10 cellular contexts compared by ENCODE assay signal in the genomic region with DNA sequence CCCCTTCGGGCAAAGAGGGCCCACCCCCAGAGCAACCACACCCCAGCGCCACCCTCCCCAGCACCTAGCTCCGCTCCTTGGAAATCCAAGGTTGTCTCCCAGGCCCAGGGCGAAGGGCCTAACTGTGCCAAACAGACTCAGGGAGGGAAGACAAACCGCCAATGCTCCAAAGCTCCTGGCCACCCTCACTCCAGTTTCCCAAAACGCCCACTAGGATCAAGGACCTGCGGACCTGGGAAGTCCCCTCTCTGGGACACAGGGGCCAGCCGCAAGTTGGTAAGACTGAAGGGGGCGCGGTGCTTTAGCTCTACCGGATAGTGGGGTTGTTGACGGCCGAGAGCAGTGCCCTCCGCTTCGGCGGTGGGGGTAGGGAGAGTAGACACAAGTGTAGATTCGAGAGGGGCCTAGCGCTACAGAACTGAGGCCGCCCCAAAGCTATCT. TPM values are rescaled to one million over a fixed set of nuclear protein-coding genes. Genes with fewer than 3 reads are reported as not detected.
DNase-seq lines count a peak whose midpoint lies in the region; ATAC-seq, FAIRE-seq and TF ChIP-seq lines count a peak whose summit lies in the region.
"Had no signal": no experiment of that assay in that cellular context is flagged by ENCODE, and none has a peak within 500 bp of the region (broad histone marks: within the 10 kb centered on the region; RNA-seq: fewer than 3 reads in every experiment).

No MANE protein-coding gene starts in this region.

- no peaks in the 10 kb centered on the region for H3K79me1 ChIP-seq in IMR-90 (ENCODE audit: low read depth in 1 of 2, low read length in 2 of 2)
- H3K79me1 ChIP-seq in H1 (ENCODE audit: low read depth, low read length): no peaks in the 10 kb centered on the region; the same call in none of the 2 replicates

- no peak for TF ChIP-seq EP300 in H1 (IDR thresholded peaks at IDR 0.05; ENCODE audit: borderline replicate concordance in 1 of 2, low read depth in 2 of 2, low read length in 2 of 2)

- H2BK15ac ChIP-seq in IMR-90 (ENCODE audit: low read depth, low read length): no peak overlapping the region
- no peak overlapping the region for H2BK15ac ChIP-seq in H1 (ENCODE audit: low read length)

- H4K91ac ChIP-seq in IMR-90 (ENCODE audit: insufficient read depth, low read depth, low read length) (no peak overlapping the region), H1 (replicated peaks; ENCODE audit: insufficient read length, low read length) (no peak overlapping the region)

- H3K18ac ChIP-seq in IMR-90 (ENCODE audit: low read depth, low read length): no peak overlapping the region
- peak overlapping the region; percentile 64; the same call in 1 of the 2 replicates for H3K18ac ChIP-seq in H1 (ENCODE audit: extremely low read depth, low read length)

- no peak overlapping the region; the same call in none of the 2 replicates for H2BK12ac ChIP-seq in H1 (ENCODE audit: low read depth, low read length)

- H2BK120ac ChIP-seq in IMR-90 (ENCODE audit: low read depth, low read length) (no peak overlapping the region), H1 (replicated peaks; ENCODE audit: low read depth, low read length) (no peak overlapping the region)

- peaks cover 0 to 7% of the 10 kb centered on the region in 2 experiments; a peak in 1 of 4 replicates for H3K79me2 ChIP-seq in H1 (ENCODE audit: control insufficient read depth in 1 of 2, insufficient read depth in 2 of 2, low read length in 2 of 2)

- intact Hi-C loops in IMR-90 (cut with micrococcal nuclease): no loop called here
- intact Hi-C loops in mucosa of descending colon (cut with DNase I, micrococcal nuclease): no loop called here

- TF ChIP-seq CTCF in 22Rv1 (IDR thresholded peaks at IDR 0.05) (no peak), IMR-90 (conservative IDR thresholded peaks at IDR 0.05; ENCODE audit: low read depth, low read length) (no peak), H1 (IDR thresholded peaks at IDR 0.05; ENCODE audit: control extremely low read depth in 1 of 3, insufficient read depth in 1 of 3, low read depth in 1 of 3, low read length in 3 of 3) (peak; percentile 34 to 40 (median 34)), mucosa of descending colon (IDR thresholded peaks at IDR 0.05) (no peak)

- H2AK5ac ChIP-seq in IMR-90 (ENCODE audit: low read depth, low read length) (no peak overlapping the region), H1 (ENCODE audit: low read depth, low read length) (no peak overlapping the region)

- WGBS in IMR-90 (ENCODE audit: extremely low coverage in 2 of 2, insufficient read length in 1 of 2), 2 experiments: no CpG with 5 or more reads among the region's 19 CpGs
- whole genome bisulfite sequencing in H1 (ENCODE audit: extremely low coverage in 1 of 2, insufficient coverage in 1 of 2, insufficient read length in 1 of 2, insufficient replicate concordance in 2 of 2, low coverage in 1 of 2, low lambda C conversion rate in 2 of 2, missing lambda C conversion rate in 1 of 2), 2 experiments: 13% methylated on average over 19 of the region's 19 CpGs; no CpG with 5 or more reads in 1 of the 2 experiments

- H2AFZ ChIP-seq in IMR-90 (replicated peaks; ENCODE audit: low read length, poor library complexity) (peak overlapping the region; percentile 88), H1 (ENCODE audit: low read length) (peak overlapping the region; percentile 95)

- H3K9me3 ChIP-seq in IMR-90 (ENCODE audit: control insufficient read depth, insufficient read depth, low read length): no peaks in the 10 kb centered on the region
- no peaks in the 10 kb centered on the region for H3K9me3 ChIP-seq in H1 (ENCODE audit: insufficient read depth in 2 of 2, low read depth in 1 of 2, low read length in 1 of 2)
- H3K9me3 ChIP-seq in mucosa of descending colon: no peaks in the 10 kb centered on the region

- in situ Hi-C loops in IMR-90 (cut with MboI; ENCODE audit: low sequenced_read_pairs): no loop called here

- H4K20me1 ChIP-seq in IMR-90 (ENCODE audit: insufficient read depth, low read length) (no peaks in the 10 kb centered on the region), H1 (replicated peaks in 1 of 2; ENCODE audit: control insufficient read depth in 1 of 2, insufficient read depth in 2 of 2, low read length in 2 of 2) (peaks cover 0 to 7% of the 10 kb centered on the region in 2 experiments)

- no peak overlapping the region for H3K56ac ChIP-seq in IMR-90 (ENCODE audit: extremely low read depth, insufficient read depth, low read length)
- H3K56ac ChIP-seq in H1 (replicated peaks; ENCODE audit: insufficient read length, low read depth, low read length): no peak overlapping the region

- no peak for DNase-seq in IMR-90
- peak in 1 of 2 experiments; percentile 79 for DNase-seq in H1 (ENCODE audit: low read depth in 1 of 2, low spot score in 2 of 2)
- DNase-seq in mucosa of descending colon: peak; percentile 58 to 74 (median 64)
- no peak for DNase-seq in NCI-H1105 (lab: John Stamatoyannopoulos, UW)
- no peak for DNase-seq in MV-4-11 (lab: John Stamatoyannopoulos, UW)
- no peak for DNase-seq in HUDEP-2 (lab: John Stamatoyannopoulos, UW; ENCODE audit: unreplicated experiment in 76 of 76)
- DNase-seq: KG1 had no signal

- H3K4me2 ChIP-seq in IMR-90 (ENCODE audit: low read depth, low read length): no peak overlapping the region
- peak overlapping the region; percentile 88 to 91 for H3K4me2 ChIP-seq in H1 (ENCODE audit: insufficient read depth in 1 of 2, low read depth in 2 of 2, low read length in 2 of 2)

- ATAC-seq in IMR-90 (ENCODE audit: low read depth) (no peak), mucosa of descending colon (peak; percentile 45), HG03342 (IDR thresholded peaks at IDR 0.05; ENCODE audit: unreplicated experiment) (no peak)

- no peaks in the 10 kb centered on the region for H3K36me3 ChIP-seq in IMR-90 (ENCODE audit: control insufficient read depth, insufficient read depth, low read length)
- H3K36me3 ChIP-seq in H1 (ENCODE audit: control insufficient read depth in 2 of 4, insufficient read depth in 4 of 4, low read length in 3 of 4): no peaks in the 10 kb centered on the region; a peak in 1 of 8 replicates
- H3K36me3 ChIP-seq in mucosa of descending colon (ENCODE audit: low read depth): no peaks in the 10 kb centered on the region

- H4K5ac ChIP-seq in IMR-90 (ENCODE audit: low read depth, low read length): no peak overlapping the region
- no peak overlapping the region for H4K5ac ChIP-seq in H1 (ENCODE audit: insufficient read length, low read depth, low read length)

- H2BK20ac ChIP-seq in IMR-90 (ENCODE audit: low read depth, low read length) (no peak overlapping the region), H1 (ENCODE audit: low read length) (no peak overlapping the region)

- H3K4ac ChIP-seq in IMR-90 (ENCODE audit: low read depth, low read length): no peak overlapping the region
- no peak overlapping the region for H3K4ac ChIP-seq in H1 (replicated peaks; ENCODE audit: insufficient read length, low read depth, low read length)

- TF ChIP-seq POLR2A in IMR-90 (IDR thresholded peaks at IDR 0.05; ENCODE audit: low read depth, low read length) (no peak), H1 (IDR thresholded peaks at IDR 0.05; ENCODE audit: control extremely low read depth in 1 of 2, low read depth in 2 of 2, low read length in 2 of 2) (no peak)

- CTCF ChIA-PET in IMR-90 (lab: Yijun Ruan, JAX) (no interaction called here), H1 (lab: Charles Lee; ENCODE audit: partially characterized antibody) (interaction anchor here (0.6 to 11.7 kb wide), 9 partner anchors 10 to 506 kb away, joined by 3 to 254 read pairs (median 4); partner anchors contain the start of gene UTP25)

- H3K27ac ChIP-seq in 22Rv1 (peak overlapping the region; percentile 80), IMR-90 (ENCODE audit: insufficient read depth, low read length) (no peak overlapping the region), H1 (ENCODE audit: low read depth, low read length) (peak overlapping the region; percentile 62; the same call in 1 of the 2 replicates)

- H4K8ac ChIP-seq in IMR-90 (ENCODE audit: low read depth in 2 of 2, low read length in 2 of 2) (no peak overlapping the region; a peak in 1 of 4 replicates), H1 (ENCODE audit: extremely low read depth, insufficient read depth, low read length) (no peak overlapping the region; the same call in 1 of the 2 replicates)

- H2AK9ac ChIP-seq in IMR-90 (replicated peaks; ENCODE audit: low read depth, low read length, poor library complexity): no peak overlapping the region

- H3K9me1 ChIP-seq in IMR-90 (ENCODE audit: insufficient read depth, low read length): peaks cover 3% of the 10 kb centered on the region; the same call in 1 of the 2 replicates

- H3K27me3 ChIP-seq in IMR-90 (ENCODE audit: control insufficient read depth, insufficient read depth, low read length) (peaks cover 2% of the 10 kb centered on the region), H1 (replicated peaks in 1 of 4; ENCODE audit: control insufficient read depth in 3 of 4, extremely low read depth in 1 of 4, insufficient read depth in 3 of 4, low read length in 3 of 4) (no peaks in the 10 kb centered on the region)

- H2BK5ac ChIP-seq in IMR-90 (ENCODE audit: low read depth, low read length, poor library complexity, severe bottlenecking) (no peak overlapping the region), H1 (ENCODE audit: low read depth, low read length) (0 out of 2 replicates have a peak overlapping the region, but pooled peaks have one; percentile 85)

- dilution Hi-C loops in IMR-90 (cut with HindIII; ENCODE audit: low sequenced_read_pairs, unreplicated experiment): loop anchor here (25.0 kb wide), 1 partner anchor 182 kb away; no protein-coding TSS in a partner anchor

- H3K9ac ChIP-seq in IMR-90 (ENCODE audit: low read depth, low read length) (no peak overlapping the region), H1 (replicated peaks in 1 of 4; ENCODE audit: extremely low read depth in 1 of 4, low read depth in 3 of 4, low read length in 3 of 4) (peak overlapping the region in 3 of 4 experiments; percentile 71 to 82 (median 75); a peak in 5 of 7 replicates)

- TF ChIP-seq RAD21 in IMR-90 (IDR thresholded peaks at IDR 0.05; ENCODE audit: low read length): no peak
- TF ChIP-seq RAD21 in H1 (IDR thresholded peaks at IDR 0.05 in 1 of 2, conservative IDR thresholded peaks at IDR 0.05 in 1 of 2; ENCODE audit: low read depth in 2 of 2, low read length in 2 of 2): peak in 1 of 2 experiments; percentile 34; a peak in 1 of 4 replicates

- H3K4me1 ChIP-seq in IMR-90 (ENCODE audit: control insufficient read depth, insufficient read depth, low read length): peaks cover 5% of the 10 kb centered on the region; the same call in 1 of the 2 replicates
- H3K4me1 ChIP-seq in H1 (replicated peaks in 1 of 4; ENCODE audit: control insufficient read depth in 3 of 4, insufficient read depth in 4 of 4, low read length in 3 of 4): peaks cover 0 to 7% (median 0%) of the 10 kb centered on the region in 4 experiments; a peak in 4 of 7 replicates
- no peaks in the 10 kb centered on the region for H3K4me1 ChIP-seq in mucosa of descending colon (ENCODE audit: low read depth)

- POLR2A ChIA-PET in IMR-90 (lab: Charles Lee; ENCODE audit: unreplicated experiment): no interaction called here
- POLR2A ChIA-PET in H1 (lab: Charles Lee; ENCODE audit: partially characterized antibody): interaction anchor here (1.1 to 2.6 kb wide), 6 partner anchors 9 to 568 kb away, joined by 3 to 11 read pairs (median 5); partner anchors contain the start of gene C1orf74

- peaks cover 12% of the 10 kb centered on the region; the same call in 1 of the 2 replicates for H3K23me2 ChIP-seq in H1 (ENCODE audit: low read depth, low read length)

- H3K14ac ChIP-seq in IMR-90 (replicated peaks; ENCODE audit: low read depth, low read length): no peak overlapping the region
- no peak overlapping the region for H3K14ac ChIP-seq in H1 (ENCODE audit: insufficient read length)

- no TSS peak for BruUV-seq in IMR-90 (replicated peaks; lab: Mats Ljungman, UMichigan)

- H3K4me3 ChIP-seq in IMR-90 (ENCODE audit: insufficient read depth, low read depth, low read length) (no peak overlapping the region; the same call in 1 of the 2 replicates), H1 (ENCODE audit: extremely low read depth in 1 of 4, insufficient read depth in 2 of 4, low read depth in 3 of 4, low read length in 4 of 4) (peak overlapping the region; percentile 73 to 91 (median 80)), mucosa of descending colon (peak overlapping the region; percentile 62)

- H3K23ac ChIP-seq in IMR-90 (ENCODE audit: low read depth, low read length): no peak overlapping the region
- H3K23ac ChIP-seq in H1 (ENCODE audit: insufficient read length): no peak overlapping the region

- no peak for FAIRE-seq in H1 (lab: Jason Lieb, UNC)

RNA-seq across cellular contexts. Expression of gene IRF6, which starts 0.6 kb away (rescaled TPM):
- total RNA-seq in IMR-90 (2012; rRNA removed) (1.9 and 2.9 TPM in 2 replicates), mucosa of descending colon (100 to 1,000 TPM in 1 of 3 donors, 10 to 100 TPM in 2; 42.9 to 115 (median 96.9) TPM)
- polyA plus RNA-seq in IMR-90 (2012; rRNA removed) (1.2 and 1.7 TPM in 2 replicates), H1 (2011; rRNA removed) (8.1 and 9.6 TPM in 2 replicates)
- 1.0 and 1.2 TPM in 2 replicates for polyA plus RNA-seq in IMR-90 (2012; cell fraction: cytosol; rRNA removed)
- polyA plus RNA-seq in IMR-90 (2012; cell fraction: nucleus; rRNA removed; ENCODE audit: low replicate concordance): 1.2 and 1.3 TPM in 2 replicates
- total RNA-seq in H1 (2021; fragmentation: NEBNext Ultra II Directional; extraction: Animal tissue kit (Norgen Biotek cat#: 25700)): 13.3 and 13.4 TPM in 2 replicates
- polyA plus RNA-seq in H1 (2011; cell fraction: cytosol; rRNA removed): 9.9 TPM
- polyA plus RNA-seq in H1 (2011; cell fraction: nucleus; rRNA removed): 16.5 TPM
- 7.6 to 9.8 TPM (median 8.3 TPM) in 4 replicates for polyA plus RNA-seq in H1 (2012, experiment 1 of 2)
- polyA plus RNA-seq in H1 (2012, experiment 2 of 2): 4.6 TPM
- polyA plus RNA-seq in H1 (2013, experiment 1 of 2): 3.9 TPM
- 3.2 TPM for polyA plus RNA-seq in H1 (2013, experiment 2 of 2)
- polyA minus RNA-seq in H1 (2011; rRNA and poly(A)+ RNA removed): 30.6 and 32.9 TPM in 2 replicates
- polyA minus RNA-seq in H1 (2011; cell fraction: cytosol; rRNA and poly(A)+ RNA removed): 8.9 TPM
- 13.4 TPM for polyA minus RNA-seq in H1 (2011; cell fraction: nucleus; rRNA and poly(A)+ RNA removed)
- total RNA-seq: Daoy had no signal

RNA-seq across cellular contexts. Expression of gene C1orf74, which starts 21.0 kb away (rescaled TPM):
- total RNA-seq in IMR-90 (2012; rRNA removed): 4.2 and 4.3 TPM in 2 replicates
- 0.79 and 1.1 TPM in 2 replicates for polyA plus RNA-seq in IMR-90 (2012; rRNA removed)
- polyA plus RNA-seq in IMR-90 (2012; cell fraction: cytosol; rRNA removed): 0.37 and 0.40 TPM in 2 replicates
- 0.30 and 0.46 TPM in 2 replicates for polyA plus RNA-seq in IMR-90 (2012; cell fraction: nucleus; rRNA removed; ENCODE audit: low replicate concordance)
- 3.9 and 4.1 TPM in 2 replicates for total RNA-seq in H1 (2021; fragmentation: NEBNext Ultra II Directional; extraction: Animal tissue kit (Norgen Biotek cat#: 25700))
- polyA plus RNA-seq in H1 (2011; rRNA removed): 2.6 and 3.1 TPM in 2 replicates
- 3.4 TPM for polyA plus RNA-seq in H1 (2011; cell fraction: cytosol; rRNA removed)
- 2.8 TPM for polyA plus RNA-seq in H1 (2011; cell fraction: nucleus; rRNA removed)
- polyA plus RNA-seq in H1 (2012, experiment 1 of 2): 3.1 to 3.5 TPM (median 3.4 TPM) in 4 replicates
- 2.6 TPM for polyA plus RNA-seq in H1 (2012, experiment 2 of 2)
- 2.6 TPM for polyA plus RNA-seq in H1 (2013, experiment 1 of 2)
- polyA plus RNA-seq in H1 (2013, experiment 2 of 2): 2.8 TPM
- 8.3 and 8.6 TPM in 2 replicates for polyA minus RNA-seq in H1 (2011; rRNA and poly(A)+ RNA removed)
- polyA minus RNA-seq in H1 (2011; cell fraction: cytosol; rRNA and poly(A)+ RNA removed): 3.3 TPM
- polyA minus RNA-seq in H1 (2011; cell fraction: nucleus; rRNA and poly(A)+ RNA removed): 6.5 TPM
- 1 to 10 TPM; 1.9 to 3.4 (median 2.7) TPM for total RNA-seq in mucosa of descending colon

RNA-seq across cellular contexts. Expression of gene UTP25, which starts 22.4 kb away (rescaled TPM):
- 17.2 and 17.4 TPM in 2 replicates for total RNA-seq in IMR-90 (2012; rRNA removed)
- polyA plus RNA-seq in IMR-90 (2012; rRNA removed): 6.9 and 7.1 TPM in 2 replicates
- polyA plus RNA-seq in IMR-90 (2012; cell fraction: cytosol; rRNA removed): 1.6 and 1.8 TPM in 2 replicates
- 3.3 and 10.9 TPM in 2 replicates for polyA plus RNA-seq in IMR-90 (2012; cell fraction: nucleus; rRNA removed; ENCODE audit: low replicate concordance)
- total RNA-seq in H1 (2021; fragmentation: NEBNext Ultra II Directional; extraction: Animal tissue kit (Norgen Biotek cat#: 25700)): 7.6 and 7.7 TPM in 2 replicates
- polyA plus RNA-seq in H1 (2011; rRNA removed): 2.7 and 4.0 TPM in 2 replicates
- 4.0 TPM for polyA plus RNA-seq in H1 (2011; cell fraction: cytosol; rRNA removed)
- 3.3 TPM for polyA plus RNA-seq in H1 (2011; cell fraction: nucleus; rRNA removed)
- 3.5 to 5.8 TPM (median 4.3 TPM) in 4 replicates for polyA plus RNA-seq in H1 (2012, experiment 1 of 2)
- 0.47 TPM for polyA plus RNA-seq in H1 (2012, experiment 2 of 2)
- 4.3 TPM for polyA plus RNA-seq in H1 (2013, experiment 1 of 2)
- polyA plus RNA-seq in H1 (2013, experiment 2 of 2): 4.2 TPM
- polyA minus RNA-seq in H1 (2011; rRNA and poly(A)+ RNA removed): 9.7 and 10.1 TPM in 2 replicates
- polyA minus RNA-seq in H1 (2011; cell fraction: cytosol; rRNA and poly(A)+ RNA removed): 4.1 TPM
- 14.2 TPM for polyA minus RNA-seq in H1 (2011; cell fraction: nucleus; rRNA and poly(A)+ RNA removed)
- total RNA-seq in mucosa of descending colon: 1 to 10 TPM; 5.4 to 8.8 (median 6.7) TPM

RNA-seq across cellular contexts. Expression of gene TRAF3IP3, which starts 49.5 kb away (rescaled TPM):
- total RNA-seq in IMR-90 (2012; rRNA removed) (0.18 TPM in 1 of 2 replicates, not detected in the other), mucosa of descending colon (1 to 10 TPM; 4.7 to 7.7 (median 6.4) TPM)
- polyA plus RNA-seq in IMR-90 (2012; rRNA removed) (0.06 and 0.12 TPM in 2 replicates), H1 (2011; rRNA removed) (not detected in 2 replicates)
- 0.06 TPM in 1 of 2 replicates, not detected in the other for polyA plus RNA-seq in IMR-90 (2012; cell fraction: cytosol; rRNA removed)
- polyA plus RNA-seq in IMR-90 (2012; cell fraction: nucleus; rRNA removed; ENCODE audit: low replicate concordance): 0.03 TPM in 1 of 2 replicates, not detected in the other
- not detected in 2 replicates for total RNA-seq in H1 (2021; fragmentation: NEBNext Ultra II Directional; extraction: Animal tissue kit (Norgen Biotek cat#: 25700))
- polyA plus RNA-seq in H1 (2011; cell fraction: cytosol; rRNA removed): not detected
- polyA plus RNA-seq in H1 (2011; cell fraction: nucleus; rRNA removed): not detected
- polyA plus RNA-seq in H1 (2012, experiment 1 of 2): 0.08 to 0.17 TPM in 2 of 4 replicates, not detected in the others
- polyA plus RNA-seq in H1 (2012, experiment 2 of 2): not detected
- not detected for polyA plus RNA-seq in H1 (2013, experiment 1 of 2)
- not detected for polyA plus RNA-seq in H1 (2013, experiment 2 of 2)
- polyA minus RNA-seq in H1 (2011; rRNA and poly(A)+ RNA removed): not detected in 2 replicates
- polyA minus RNA-seq in H1 (2011; cell fraction: cytosol; rRNA and poly(A)+ RNA removed): not detected
- not detected for polyA minus RNA-seq in H1 (2011; cell fraction: nucleus; rRNA and poly(A)+ RNA removed)
- total RNA-seq: Daoy had no signal

Comparison
In these comparisons a context has a peak if more than half of its experiments do, and no peak if none do; other contexts are left out.
1. CTCF ChIP-seq: peak in H1 (3 of 3); none in 22Rv1 (single experiment), IMR-90 (single experiment) and mucosa of descending colon (single experiment).
2. DNase-seq: peak in mucosa of descending colon (3 of 3); none in IMR-90 (single experiment), NCI-H1105 (single experiment), MV-4-11 (single experiment) and HUDEP-2 (0 of 76).